ENCODE assay signal across 11 cellular contexts in the genomic region with DNA sequence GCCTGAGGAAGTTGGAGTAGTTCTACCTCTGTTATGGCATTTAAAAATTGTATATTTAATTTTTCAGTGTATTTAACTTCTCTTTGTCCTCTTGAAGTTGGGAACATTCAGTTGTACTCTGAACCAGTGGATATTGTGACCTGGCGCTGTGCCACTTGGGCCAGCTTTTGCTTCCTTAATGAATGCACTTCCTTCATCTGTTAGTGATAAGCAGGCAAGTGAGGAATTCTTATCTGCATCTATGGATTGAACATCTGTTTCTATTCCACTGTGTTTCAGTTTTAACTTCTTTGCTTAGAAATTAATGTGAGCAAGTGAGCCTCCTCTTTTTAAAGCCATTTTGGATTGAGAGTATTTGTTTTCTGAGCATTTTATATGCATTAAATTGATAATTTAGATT.
DNase-seq lines count a peak whose midpoint lies in the region; FAIRE-seq lines count a peak whose summit lies in the region.
"Had no signal": no experiment of that assay in that cellular context is flagged by ENCODE, and none has a peak within 500 bp of the region (broad histone marks: within the 10 kb centered on the region; RNA-seq: fewer than 3 reads in every experiment).

No MANE protein-coding gene starts in this region.

- DNase-seq in CMK (ENCODE audit: low read depth) (peak; percentile 84), UCSD-AML1 (lab: John Stamatoyannopoulos, UW; ENCODE audit: unreplicated experiment) (peak; percentile 65), cardiac septum (ENCODE audit: low spot score) (peak; percentile 87), posterior cingulate gyrus (peak in 9 of 10 donors; percentile 41 to 89 (median 62)), urothelium cell line (ENCODE audit: low spot score) (no peak), SKM-1 treated with dmso at 0.1 percent for 144 hours (lab: John Stamatoyannopoulos, UW; ENCODE audit: unreplicated experiment) (no peak), HuH-7.5 (ENCODE audit: low spot score) (no peak)
- DNase-seq in stimulated activated CD4-positive, alpha-beta T cell treated with anti-CD3 and anti-CD28 coated beads, Interleukin-2, amount 100 ng/mL, for 24 hours, result no peak
- DNase-seq: activated T-cell treated with anti-CD3 and anti-CD28 coated beads, Interleukin-2, amount 50 U/mL, for 4 hours; endodermal cell had no signal

- FAIRE-seq in urothelium cell line (lab: Jason Lieb, UNC), result no peak
- FAIRE-seq: G401.6 had no signal

- intact Hi-C loops in cardiac septum (cut with DNase I), result no loop called here
- intact Hi-C loops in posterior cingulate gyrus (cut with DNase I), result loop anchor here (5.0 kb wide), 1 partner anchor 32 kb away; no protein-coding TSS in a partner anchor

Comparison
In these comparisons a context has a peak if more than half of its experiments do, and no peak if none do; other contexts are left out.
1. DNase-seq: peak in CMK (single experiment), UCSD-AML1 (single experiment), cardiac septum (single experiment) and posterior cingulate gyrus (9 of 10); none in stimulated activated CD4-positive, alpha-beta T cell treated with anti-CD3 and anti-CD28 coated beads, Interleukin-2, amount 100 ng/mL, for 24 hours (0 of 2), urothelium cell line (single experiment), SKM-1 treated with dmso at 0.1 percent for 144 hours (single experiment) and HuH-7.5 (single experiment).